22 cellular contexts compared by ENCODE assay signal in genomic region chr10:89042547-89042946, GRCh38. TPM values are rescaled to one million over a fixed set of nuclear protein-coding genes. Genes with fewer than 3 reads are reported as not detected.
DNase-seq lines count a peak whose midpoint lies in the region; ATAC-seq, FAIRE-seq and TF ChIP-seq lines count a peak whose summit lies in the region.
"Had no signal": no experiment of that assay in that cellular context is flagged by ENCODE, and none has a peak within 500 bp of the region (broad histone marks: within the 10 kb centered on the region; RNA-seq: fewer than 3 reads in every experiment).

No MANE protein-coding gene starts in this region.

- H3K9me3 Mint-ChIP-seq in CD8-positive, alpha-beta T cell = no peaks in the 10 kb centered on the region
- H3K9me3 Mint-ChIP-seq: CD4-positive, alpha-beta T cell had no signal

- no peaks in the 10 kb centered on the region for H3K4me1 Mint-ChIP-seq in CD8-positive, alpha-beta T cell (ENCODE audit: low read depth)

- POLR2A ChIA-PET in CD8-positive, alpha-beta T cell (lab: Charles Lee) = no interaction called here

- 19 to 64% (median 35%) methylated on average over 2 of the region's 2 CpGs for WGBS in small intestine, 3 donors

- no peaks in the 10 kb centered on the region for H3K27me3 Mint-ChIP-seq in CD8-positive, alpha-beta T cell (ENCODE audit: low read depth)
- H3K27me3 Mint-ChIP-seq: CD4-positive, alpha-beta T cell had no signal

- H3K4me1 ChIP-seq in small intestine (ENCODE audit: control insufficient read depth in 2 of 2, insufficient read depth in 1 of 2, low read depth in 1 of 2, low read length in 1 of 2) = no peaks in the 10 kb centered on the region
- H3K4me1 ChIP-seq in CD8-positive, alpha-beta T cell (ENCODE audit: insufficient read depth, low read length) = no peaks in the 10 kb centered on the region
- H3K4me1 ChIP-seq: A549 had no signal

- FAIRE-seq in bronchial epithelial cell (lab: Jason Lieb, UNC) = peak; percentile 100
- no peak for FAIRE-seq in small intestine (lab: Jason Lieb, UNC)
- FAIRE-seq: A549, GM12878, GM19239, H1, RCC 7860 had no signal

- no peak overlapping the region for H3K27ac Mint-ChIP-seq in CD8-positive, alpha-beta T cell
- H3K27ac Mint-ChIP-seq: CD4-positive, alpha-beta T cell had no signal

- H3K36me3 ChIP-seq in bronchial epithelial cell (ENCODE audit: control insufficient read depth, insufficient read depth, low read length) (no peaks in the 10 kb centered on the region), small intestine (ENCODE audit: control insufficient read depth in 2 of 2, insufficient read depth in 2 of 2, low read length in 2 of 2) (no peaks in the 10 kb centered on the region)
- H3K36me3 ChIP-seq in CD8-positive, alpha-beta T cell (ENCODE audit: insufficient read depth, low read length) = no peaks in the 10 kb centered on the region

- no peak overlapping the region for H3K4me3 Mint-ChIP-seq in CD8-positive, alpha-beta T cell
- H3K4me3 Mint-ChIP-seq: CD4-positive, alpha-beta T cell had no signal

- DNase-seq in NCI-H226 = peak; percentile 11
- peak; percentile 98 for DNase-seq in bronchial epithelial cell (ENCODE audit: low read depth)
- DNase-seq in islet precursor cell = peak; percentile 72
- peak; percentile 68 for DNase-seq in small intestine
- DNase-seq in cerebellar cortex (ENCODE audit: low spot score) = no peak
- DNase-seq in foreskin fibroblast = no peak
- no peak for DNase-seq in CD8-positive, alpha-beta T cell
- DNase-seq: CD4-positive, alpha-beta T cell; NCI-H1048; NCI-H1436; NCI-H1930; NCI-H2171; NCI-H446; SHP77 treated with DMSO at 0.1 percent for 48 hours; SK-N-SH had no signal

- no peaks in the 10 kb centered on the region for H3K27me3 ChIP-seq in bronchial epithelial cell (ENCODE audit: control insufficient read depth, insufficient read depth, low read length)
- no peaks in the 10 kb centered on the region for H3K27me3 ChIP-seq in small intestine (ENCODE audit: control insufficient read depth in 2 of 2, insufficient read depth in 2 of 2, low read length in 2 of 2)
- H3K27me3 ChIP-seq in CD8-positive, alpha-beta T cell (ENCODE audit: insufficient read depth, low read length) = no peaks in the 10 kb centered on the region

- H3K9me3 ChIP-seq in small intestine (ENCODE audit: control insufficient read depth, low read depth) = no peaks in the 10 kb centered on the region
- no peaks in the 10 kb centered on the region for H3K9me3 ChIP-seq in CD8-positive, alpha-beta T cell (ENCODE audit: low read length)
- H3K9me3 ChIP-seq: A549, SK-N-SH had no signal

- intact Hi-C loops in CD8-positive, alpha-beta T cell (cut with DNase I, micrococcal nuclease) = no loop called here

- H3K4me3 ChIP-seq in bronchial epithelial cell (ENCODE audit: low read depth, low read length) (no peak overlapping the region), small intestine (ENCODE audit: low read depth in 1 of 2, low read length in 2 of 2) (no peak overlapping the region), foreskin fibroblast (ENCODE audit: low read depth in 1 of 2, low read length in 2 of 2) (no peak overlapping the region)
- no peak overlapping the region for H3K4me3 ChIP-seq in CD8-positive, alpha-beta T cell (ENCODE audit: low read depth, low read length)
- H3K4me3 ChIP-seq: A549, GM12878 had no signal

- TF ChIP-seq CTCF in bronchial epithelial cell (IDR thresholded peaks at IDR 0.05; ENCODE audit: insufficient read depth, low read length, severe bottlenecking) = no peak
- TF ChIP-seq CTCF in foreskin fibroblast (IDR thresholded peaks at IDR 0.05; ENCODE audit: low read depth, low read length) = no peak
- TF ChIP-seq CTCF in CD8-positive, alpha-beta T cell (IDR thresholded peaks at IDR 0.05) = no peak

- H3K36me3 Mint-ChIP-seq in CD8-positive, alpha-beta T cell = no peaks in the 10 kb centered on the region

- CTCF ChIA-PET in CD8-positive, alpha-beta T cell (lab: Charles Lee) = interaction anchor here (1.0 to 1.5 kb wide), 3 partner anchors 13 to 171 kb away, joined by 4 to 7 read pairs (median 4); no protein-coding TSS in a partner anchor

- no peak overlapping the region for H3K27ac ChIP-seq in small intestine (ENCODE audit: low read depth in 1 of 2, low read length in 1 of 2)
- H3K27ac ChIP-seq in CD8-positive, alpha-beta T cell (ENCODE audit: low read depth, low read length) = no peak overlapping the region
- H3K27ac ChIP-seq: A549, KMS-11 had no signal

- ATAC-seq in HG02840 (IDR thresholded peaks at IDR 0.05; ENCODE audit: low FRiP score, unreplicated experiment) = no peak
- ATAC-seq in CD8-positive, alpha-beta T cell = no peak
- ATAC-seq: A549, GM12878 had no signal

RNA-seq across cellular contexts. Expression of gene FAS, which starts 51.9 kb away (rescaled TPM):
- 19.6 and 36.1 TPM in 2 replicates for total RNA-seq in bronchial epithelial cell
- 10 to 100 TPM in 1 of 3 donors, 1 to 10 TPM in 2; 3.4 to 11.3 (median 5.9) TPM for polyA plus RNA-seq in small intestine
- 10 to 100 TPM; 27.7 to 28.9 TPM for total RNA-seq in CD8-positive, alpha-beta T cell

Comparison
In these comparisons a context has a peak if more than half of its experiments do, and no peak if none do; other contexts are left out.
1. DNase-seq: peak in NCI-H226 (single experiment), bronchial epithelial cell (single experiment), islet precursor cell (single experiment) and small intestine (single experiment); none in cerebellar cortex (single experiment), foreskin fibroblast (0 of 2) and CD8-positive, alpha-beta T cell (0 of 7).